ENCODE assay signal across 20 cellular contexts in genomic region chr1:204873714-204874113, GRCh38.
"Had no signal": no experiment of that assay in that cellular context is flagged by ENCODE, and none has a peak within 500 bp of the region (broad histone marks: within the 10 kb centered on the region; RNA-seq: fewer than 3 reads in every experiment).

No MANE protein-coding gene starts in this region.

- H3K4me1 ChIP-seq: lower lobe of right lung, pancreas, psoas muscle had no signal

- H3K4me3 ChIP-seq: gastrocnemius medialis, heart right ventricle, lower lobe of right lung, mucosa of descending colon, pancreas, psoas muscle, right atrium auricular region, tibial artery had no signal

- H3K27ac ChIP-seq: gastrocnemius medialis, lower lobe of right lung, pancreas, psoas muscle, tibial artery had no signal

- H3K36me3 ChIP-seq: gastrocnemius medialis, heart right ventricle, lower lobe of right lung, pancreas, right atrium auricular region, tibial artery had no signal

- DNase-seq: activated CD4-positive, alpha-beta T cell treated with anti-CD3 and anti-CD28 coated beads for 1 hour; activated CD4-positive, alpha-beta T cell treated with anti-CD3 and anti-CD28 coated beads, Interleukin-2, amount 50 U/mL, for 1 hour; activated CD8-positive, alpha-beta T cell treated with anti-CD3 and anti-CD28 coated beads, Interleukin-2, amount 10 ng/mL, durations not matched to agents 7 days and 5 days; activated gamma-delta T cell treated with Interleukin-2 at 50 U/mL for 16 hours; aorta; dermis blood vessel endothelial cell; effector memory CD8-positive, alpha-beta T cell; gastrocnemius medialis; heart right ventricle; lower lobe of right lung; mesendoderm; mucosa of descending colon; nephron progenitor cell; pancreas; psoas muscle; stimulated activated CD4-positive, alpha-beta T cell treated with anti-CD3 and anti-CD28 coated beads, Interleukin-12 subunit alpha, Interleukin-12 subunit beta, amount 100 ng/mL, for 4 hours; stimulated activated CD4-positive, alpha-beta T cell treated with anti-CD3 and anti-CD28 coated beads, Interleukin-4, amount 100 ng/mL, for 4 hours; stimulated activated naive CD8-positive, alpha-beta T cell treated with anti-CD3 and anti-CD28 coated beads, Interleukin-15, Interleukin-2, amounts not matched to agents 100 U/mL and 50 U/mL, for 24 hours; tibial artery had no signal

- H3K27me3 ChIP-seq: gastrocnemius medialis, pancreas, right atrium auricular region, tibial artery had no signal

- H3K9me3 ChIP-seq: gastrocnemius medialis, heart right ventricle, lower lobe of right lung, mucosa of descending colon, pancreas, psoas muscle, right atrium auricular region, tibial artery had no signal
